Comparison of ENCODE assay signal across 20 cellular contexts in genomic region chr11:74777877-74778276, GRCh38. TPM values are rescaled to one million over a fixed set of nuclear protein-coding genes. Genes with fewer than 3 reads are reported as not detected.
"Had no signal": no experiment of that assay in that cellular context is flagged by ENCODE, and none has a peak within 500 bp of the region (broad histone marks: within the 10 kb centered on the region; RNA-seq: fewer than 3 reads in every experiment).

No MANE protein-coding gene starts in this region.

- ATAC-seq: HepG2, Panc1 had no signal

- H3K27ac ChIP-seq: RWPE1 had no signal

- H3K4me2 ChIP-seq: SK-N-SH had no signal

- H3K9ac ChIP-seq: SK-N-SH had no signal

- H3K9me2 ChIP-seq: SK-N-SH had no signal

- H3K9me3 ChIP-seq: SK-N-SH had no signal

- DNase-seq: IMR-90, Karpas-422, KG1, MM.1S, NCI-H1092 treated with DMSO at 0.1 percent for 48 hours, NCI-H1436, NCI-H187, NCI-H2029 treated with DMSO at 0.1 percent for 48 hours, NCI-H2171 treated with DMSO at 0.1 percent for 48 hours, NCI-H345, NCI-H446 treated with DMSO at 0.1 percent for 48 hours, NCI-H510A treated with DMSO at 0.1 percent for 48 hours, NCI-H526, SHP77, SK-N-SH had no signal

RNA-seq across cellular contexts. Expression of gene CHRDL2, which starts 46.7 kb away (rescaled TPM):
- total RNA-seq: HepG2, HT1080, IMR-90, M059J had no signal
- polyA plus RNA-seq: SK-N-SH had no signal
